Comparison of ENCODE assay signal across 18 cellular contexts in genomic region chr5:179649304-179649703, GRCh38. TPM values are rescaled to one million over a fixed set of nuclear protein-coding genes. Genes with fewer than 3 reads are reported as not detected.
DNase-seq lines count a peak whose midpoint lies in the region; ATAC-seq and TF ChIP-seq lines count a peak whose summit lies in the region.
"Not testable (repeated sequence)": the region's sequence is repeated elsewhere in the genome, so short reads cannot be mapped to it uniquely, and the experiment has no call there.
"Had no signal": no experiment of that assay in that cellular context is flagged by ENCODE, and none has a peak within 500 bp of the region (broad histone marks: within the 10 kb centered on the region; RNA-seq: fewer than 3 reads in every experiment).

No MANE protein-coding gene starts in this region.

- not testable (repeated sequence) for H3K27me3 ChIP-seq in H7 (ENCODE audit: control insufficient read depth, insufficient read depth, low read length); SJCRH30; right cardiac atrium (ENCODE audit: control insufficient read depth, insufficient read depth); lower lobe of right lung (ENCODE audit: low read depth); neuronal stem cell (ENCODE audit: control insufficient read depth in 3 of 3, insufficient read depth in 3 of 3, low read depth in 1 of 3, low read length in 3 of 3); osteoblast (ENCODE audit: insufficient read depth, low read length); upper lobe of left lung

- not testable (repeated sequence) for TF ChIP-seq POLR2A in upper lobe of left lung (IDR thresholded peaks at IDR 0.05)

- H4K8ac ChIP-seq in neuronal stem cell (ENCODE audit: low read depth, low read length) = not testable (repeated sequence)

- not testable (repeated sequence) for H3K79me2 ChIP-seq in osteoblast (ENCODE audit: insufficient read depth, low read length)

- not testable (repeated sequence) for H3K23ac ChIP-seq in neuronal stem cell (ENCODE audit: low read depth, low read length, poor library complexity)

- not testable (repeated sequence) for TF ChIP-seq EP300 in upper lobe of left lung (IDR thresholded peaks at IDR 0.05)

- DNase-seq in H7 (peak; percentile 23), SJCRH30 (peak; percentile 25 to 51), osteoblast (ENCODE audit: insufficient read length, low spot score, missing footprints) (peak; percentile 46)
- not testable (repeated sequence) for DNase-seq in right cardiac atrium; lower lobe of right lung; neuronal stem cell (ENCODE audit: low spot score); sciatic nerve (ENCODE audit: low spot score); upper lobe of left lung

- not testable (repeated sequence) for H3K9me3 ChIP-seq in SJCRH30 (replicated peaks); right cardiac atrium (ENCODE audit: control insufficient read depth, low read length); lower lobe of right lung; neuronal stem cell (replicated peaks in 1 of 2; ENCODE audit: control insufficient read depth in 2 of 2, insufficient read depth in 1 of 2, low read depth in 1 of 2, low read length in 2 of 2); osteoblast (ENCODE audit: low read depth, low read length); upper lobe of left lung

- H3K18ac ChIP-seq in neuronal stem cell (ENCODE audit: low read length) = not testable (repeated sequence)

- H2AK5ac ChIP-seq in neuronal stem cell (ENCODE audit: low read depth, low read length) = not testable (repeated sequence)

- not testable (repeated sequence) for H3K79me1 ChIP-seq in neuronal stem cell (ENCODE audit: low read depth, low read length)

- not testable (repeated sequence) for H3K9ac ChIP-seq in neuronal stem cell (ENCODE audit: low read depth, low read length, poor library complexity)

- H4K20me1 ChIP-seq in osteoblast (ENCODE audit: insufficient read depth, low read length) = not testable (repeated sequence)

- H3K4me3 ChIP-seq in H7 (ENCODE audit: insufficient read depth, low read depth, low read length); SJCRH30; right cardiac atrium (ENCODE audit: low read length); lower lobe of right lung; neuronal stem cell (ENCODE audit: low read length in 2 of 2); osteoblast (ENCODE audit: insufficient read depth, low read length); upper lobe of left lung: not testable (repeated sequence)

- H3K14ac ChIP-seq in neuronal stem cell (ENCODE audit: low read length) = not testable (repeated sequence)

- not testable (repeated sequence) for H2BK12ac ChIP-seq in neuronal stem cell (ENCODE audit: low read length)

- not testable (repeated sequence) for H2BK120ac ChIP-seq in neuronal stem cell (ENCODE audit: low read depth, low read length)

- not testable (repeated sequence) for H4K91ac ChIP-seq in neuronal stem cell (ENCODE audit: low read depth, low read length, poor library complexity)

- H3K4me2 ChIP-seq in neuronal stem cell (ENCODE audit: insufficient read depth, low read length, poor library complexity, severe bottlenecking); osteoblast (ENCODE audit: insufficient read depth, low read length): not testable (repeated sequence)

- intact Hi-C loops in right cardiac atrium (cut with DNase I); lower lobe of right lung (cut with DNase I): not testable (repeated sequence)
- intact Hi-C loops in sciatic nerve (cut with DNase I) = loop anchor here (5.0 kb wide), 1 partner anchor 922 kb away; no protein-coding TSS in a partner anchor

- TF ChIP-seq CTCF in lower lobe of right lung (IDR thresholded peaks at IDR 0.05); osteoblast (IDR thresholded peaks at IDR 0.05; ENCODE audit: extremely low read depth, low read depth, low read length); upper lobe of left lung (IDR thresholded peaks at IDR 0.05): not testable (repeated sequence)

- H2BK15ac ChIP-seq in neuronal stem cell (ENCODE audit: low read length) = not testable (repeated sequence)

- not testable (repeated sequence) for H3K27ac ChIP-seq in SJCRH30; right cardiac atrium (ENCODE audit: low read length); lower lobe of right lung; neuronal stem cell (replicated peaks; ENCODE audit: low read length); osteoblast (ENCODE audit: low read depth, low read length); upper lobe of left lung

- H3K4me1 ChIP-seq in SJCRH30; right cardiac atrium (ENCODE audit: control insufficient read depth, insufficient read depth, low read length); lower lobe of right lung; neuronal stem cell (ENCODE audit: control insufficient read depth in 2 of 2, insufficient read depth in 1 of 2, low read depth in 1 of 2, low read length in 2 of 2); osteoblast (ENCODE audit: insufficient read depth, low read length); upper lobe of left lung: not testable (repeated sequence)

- ATAC-seq in right cardiac atrium (peak; percentile 25 to 38), lower lobe of right lung (peak; percentile 23 to 26), sciatic nerve (peak; percentile 22), upper lobe of left lung (ENCODE audit: low FRiP score in 2 of 2) (peak; percentile 12 to 37)

- not testable (repeated sequence) for H3K36me3 ChIP-seq in H7 (replicated peaks; ENCODE audit: control insufficient read depth, insufficient read depth, low read length); SJCRH30; lower lobe of right lung; neuronal stem cell (replicated peaks in 1 of 2; ENCODE audit: control insufficient read depth in 2 of 2, insufficient read depth in 2 of 2, low read length in 2 of 2); osteoblast (ENCODE audit: insufficient read depth, low read length); upper lobe of left lung

- peak overlapping the region; percentile 13 for H2BK5ac ChIP-seq in neuronal stem cell (ENCODE audit: low read length)

- 63% methylated on average over 9 of the region's 9 CpGs for whole genome bisulfite sequencing in right cardiac atrium
- no CpG with 5 or more reads among the region's 9 CpGs for WGBS in neuronal stem cell (ENCODE audit: extremely low coverage in 2 of 2, insufficient read length in 2 of 2, insufficient replicate concordance in 1 of 2), 2 donors
- 64 to 69% methylated on average over 8 to 9 of the region's 9 CpGs for WGBS in upper lobe of left lung, 2 donors

- H2AFZ ChIP-seq in neuronal stem cell (ENCODE audit: low read length) = peak overlapping the region; percentile 7
- H2AFZ ChIP-seq in osteoblast (ENCODE audit: low read length) = not testable (repeated sequence)

- H3K4ac ChIP-seq in neuronal stem cell (ENCODE audit: low read length) = not testable (repeated sequence)

RNA-seq across cellular contexts. Expression of gene HNRNPH1, which starts 25.8 kb away (rescaled TPM):
- 423 and 527 TPM in 2 replicates for total RNA-seq in H7 (2014; rRNA removed; shearing (Covaris generic))
- 828 and 1,009 TPM in 2 replicates for total RNA-seq in SJCRH30 (2014; rRNA removed; shearing (Covaris generic))
- total RNA-seq in right cardiac atrium = 100 to 1,000 TPM; 210 to 253 (median 233) TPM
- 121 TPM for polyA plus RNA-seq in right cardiac atrium
- 517 TPM for total RNA-seq in lower lobe of right lung
- polyA plus RNA-seq in neuronal stem cell (2013, experiment 1 of 2) = 464 TPM
- 477 TPM for polyA plus RNA-seq in neuronal stem cell (2013, experiment 2 of 2)
- total RNA-seq in osteoblast = 354 and 368 TPM in 2 replicates
- 673 TPM for total RNA-seq in sciatic nerve
- total RNA-seq in upper lobe of left lung = 1,000 to 10,000 TPM in 1 of 6 donors, 100 to 1,000 TPM in 5; 366 to 1,930 (median 429) TPM

RNA-seq across cellular contexts. Expression of gene CBY3, which starts 31.5 kb away (rescaled TPM):
- 0.44 TPM in 1 of 2 replicates, not detected in the other for total RNA-seq in H7 (2014; rRNA removed; shearing (Covaris generic))
- not detected in 2 replicates for total RNA-seq in SJCRH30 (2014; rRNA removed; shearing (Covaris generic))
- total RNA-seq in right cardiac atrium (not detected), lower lobe of right lung (not detected), osteoblast (not detected in 2 replicates), sciatic nerve (not detected), upper lobe of left lung (1 to 10 TPM in 3 of 6 donors, not detected in 3; 1.7 to 2.1 (median 1.8) TPM)
- polyA plus RNA-seq in right cardiac atrium = not detected
- polyA plus RNA-seq in neuronal stem cell (2013, experiment 1 of 2) = not detected
- polyA plus RNA-seq in neuronal stem cell (2013, experiment 2 of 2) = 0.07 TPM
- total RNA-seq: A172; A673; Calu3; CD4-positive, CD25-positive, alpha-beta regulatory T cell; Daoy had no signal
- polyA plus RNA-seq: A549; AG04450; BJ; CD14-positive monocyte; CD8-positive, alpha-beta memory T cell had no signal

RNA-seq across cellular contexts. Expression of gene CANX, which starts 49.5 kb away (rescaled TPM):
- 263 and 304 TPM in 2 replicates for total RNA-seq in H7 (2014; rRNA removed; shearing (Covaris generic))
- total RNA-seq in SJCRH30 (2014; rRNA removed; shearing (Covaris generic)) = 453 and 506 TPM in 2 replicates
- total RNA-seq in right cardiac atrium (100 to 1,000 TPM; 413 to 694 (median 527) TPM), lower lobe of right lung (603 TPM), osteoblast (689 and 698 TPM in 2 replicates), sciatic nerve (542 TPM), upper lobe of left lung (100 to 1,000 TPM; 139 to 754 (median 342) TPM)
- polyA plus RNA-seq in right cardiac atrium = 119 TPM
- polyA plus RNA-seq in neuronal stem cell (2013, experiment 1 of 2) = 176 TPM
- polyA plus RNA-seq in neuronal stem cell (2013, experiment 2 of 2) = 182 TPM
